8 cellular contexts compared by ENCODE assay signal in the genomic region with DNA sequence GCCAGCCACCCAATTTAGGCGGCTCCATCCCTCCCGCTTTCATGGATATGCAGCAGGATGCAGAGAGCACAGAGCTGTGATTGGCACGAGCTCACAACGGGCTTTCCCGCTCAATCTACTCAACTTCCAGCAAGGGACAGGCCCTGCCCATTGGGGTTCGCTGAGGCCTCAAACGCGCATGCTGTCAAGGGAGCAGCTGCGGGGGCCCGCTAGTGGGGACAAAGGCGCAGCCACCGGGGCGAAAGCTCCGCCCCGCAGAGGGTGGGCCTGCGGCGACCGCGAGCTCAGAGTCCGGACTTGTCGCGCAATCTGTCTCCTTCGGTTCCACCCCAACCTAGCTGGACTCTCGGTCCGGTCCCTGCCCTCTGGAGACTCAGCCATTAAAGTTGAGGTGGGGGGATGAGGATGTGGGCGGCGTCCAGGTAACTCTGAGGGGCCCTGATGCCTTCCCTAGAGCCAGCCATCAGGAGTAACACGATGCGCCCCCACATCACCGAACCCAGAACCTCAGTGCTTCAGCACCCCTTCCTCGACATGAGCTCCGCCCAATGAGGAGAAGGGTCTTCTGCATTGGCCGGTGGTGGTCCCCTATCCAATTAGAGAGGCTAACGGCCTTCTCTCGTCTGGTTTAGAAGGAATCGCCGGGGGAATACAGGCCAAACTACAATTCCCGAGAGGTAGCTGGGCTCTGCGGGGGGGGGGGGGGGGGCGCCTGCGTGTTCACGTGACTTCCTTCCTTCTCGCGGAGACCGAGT. TPM values are rescaled to one million over a fixed set of nuclear protein-coding genes. Genes with fewer than 3 reads are reported as not detected.
DNase-seq lines count a peak whose midpoint lies in the region; ATAC-seq and TF ChIP-seq lines count a peak whose summit lies in the region.

No MANE protein-coding gene starts in this region.

- WGBS in prostate gland = 0% methylated on average over 23 of the region's 45 CpGs

- H3K4me1 ChIP-seq in right atrium auricular region (peaks cover 0 to 61% of the 10 kb centered on the region in 2 donors), prostate gland (replicated peaks) (peaks cover 6% of the 10 kb centered on the region), uterus (peaks cover 7 to 12% of the 10 kb centered on the region in 2 donors)

- H3K27me3 ChIP-seq in right atrium auricular region (no peaks in the 10 kb centered on the region), prostate gland (replicated peaks; ENCODE audit: insufficient read depth) (no peaks in the 10 kb centered on the region), uterus (no peaks in the 10 kb centered on the region)

- TF ChIP-seq CTCF in GM10248 (IDR thresholded peaks at IDR 0.05; ENCODE audit: control extremely low read depth, extremely low read depth, low read depth, missing control alignments) = peak; percentile 36
- peak; percentile 10 for TF ChIP-seq CTCF in NB4 (IDR thresholded peaks at IDR 0.05; ENCODE audit: low read depth, low read length)
- peak in 1 of 2 donors; percentile 37 for TF ChIP-seq CTCF in right atrium auricular region (IDR thresholded peaks at IDR 0.05)
- TF ChIP-seq CTCF in prostate gland (IDR thresholded peaks at IDR 0.05) = peak in 2 of 4 experiments; percentile 22 to 41
- peak in 2 of 4 experiments; percentile 20 to 27 for TF ChIP-seq CTCF in uterus (IDR thresholded peaks at IDR 0.05)

- H3K9me3 ChIP-seq in right atrium auricular region (no peaks in the 10 kb centered on the region), prostate gland (no peaks in the 10 kb centered on the region), uterus (no peaks in the 10 kb centered on the region)

- CTCF ChIA-PET in GM10248 (lab: Yijun Ruan, JAX) = interaction anchor here (0.7 to 4.9 kb wide), 20 partner anchors 10 to 537 kb away, joined by 3 to 32 read pairs (median 5); no protein-coding TSS in a partner anchor
- CTCF ChIA-PET in HEK293T (lab: Yijun Ruan, JAX) = interaction anchor here (0.7 to 1.6 kb wide), 3 partner anchors 9 to 145 kb away, joined by 3 to 8 read pairs (median 3); no protein-coding TSS in a partner anchor
- CTCF ChIA-PET in T-cell (lab: Charles Lee) = interaction anchor here (0.5 to 2.9 kb wide), 25 partner anchors 9 to 1495 kb away, joined by 3 to 18 read pairs (median 4); a partner anchor contains a TSS

- peak overlapping the region; percentile 74 for H3K4me3 ChIP-seq in NB4 (ENCODE audit: low read depth, low read length)
- H3K4me3 ChIP-seq in right atrium auricular region = peak overlapping the region; percentile 58 to 93
- peak overlapping the region; percentile 81 to 92 for H3K4me3 ChIP-seq in prostate gland
- peak overlapping the region; percentile 47 to 68 for H3K4me3 ChIP-seq in uterus

- DNase-seq in GM10248 (ENCODE audit: extremely low spot score) = peak; percentile 91
- peak; percentile 66 for DNase-seq in HEK293T (ENCODE audit: extremely low spot score)
- DNase-seq in NB4 (ENCODE audit: low read depth) = peak; percentile 98
- peak; percentile 57 to 85 (median 75) for DNase-seq in T-cell
- DNase-seq in amniotic epithelial cell (ENCODE audit: low read depth) = peak; percentile 30
- peak; percentile 94 for DNase-seq in right atrium auricular region (ENCODE audit: low spot score)
- peak; percentile 81 for DNase-seq in prostate gland (ENCODE audit: low spot score)
- peak; percentile 86 to 88 for DNase-seq in uterus

- H3K36me3 ChIP-seq in right atrium auricular region = no peaks in the 10 kb centered on the region
- H3K36me3 ChIP-seq in prostate gland = no peaks in the 10 kb centered on the region
- no peaks in the 10 kb centered on the region for H3K36me3 ChIP-seq in uterus

- H3K27ac ChIP-seq in right atrium auricular region (peak overlapping the region; percentile 98 to 99), prostate gland (peak overlapping the region; percentile 95), uterus (peak overlapping the region; percentile 96 to 99)

- H3K9me3 Mint-ChIP-seq in T-cell = no peaks in the 10 kb centered on the region

- TF ChIP-seq POLR2A in NB4 (IDR thresholded peaks at IDR 0.05; ENCODE audit: extremely low read depth, insufficient read length) (peak; percentile 86), prostate gland (IDR thresholded peaks at IDR 0.05) (peak; percentile 54), uterus (IDR thresholded peaks at IDR 0.05) (peak; percentile 23 to 51)

- no peaks in the 10 kb centered on the region for H3K36me3 Mint-ChIP-seq in T-cell

- peak overlapping the region; percentile 93 to 97 for H3K27ac Mint-ChIP-seq in T-cell

- no peaks in the 10 kb centered on the region for H3K27me3 Mint-ChIP-seq in T-cell

- H3K4me1 Mint-ChIP-seq in T-cell = peaks cover 66 to 72% (median 72%) of the 10 kb centered on the region in 3 donors

- peak overlapping the region; percentile 83 to 87 (median 85) for H3K4me3 Mint-ChIP-seq in T-cell

- POLR2A ChIA-PET in GM10248 (lab: Yijun Ruan, JAX) = interaction anchor here (0.6 to 1.4 kb wide), 8 partner anchors 8 to 1067 kb away, joined by 3 to 10 read pairs (median 4); a partner anchor contains a TSS
- POLR2A ChIA-PET in HEK293T (lab: Yijun Ruan, JAX) = interaction anchor here (0.6 to 3.8 kb wide), 21 partner anchors 9 to 241 kb away, joined by 3 to 27 read pairs (median 4); a partner anchor contains a TSS
- POLR2A ChIA-PET in T-cell (lab: Charles Lee) = interaction anchor here (0.5 to 1.2 kb wide), 11 partner anchors 10 to 259 kb away, joined by 3 to 14 read pairs (median 4); no protein-coding TSS in a partner anchor

- peak; percentile 56 to 61 (median 59) for ATAC-seq in T-cell (replicated peaks in 1 of 4)

- intact Hi-C loops in prostate gland (cut with DNase I) = loop anchor here (2.0 kb wide), 1 partner anchor 144 kb away; no protein-coding TSS in a partner anchor
- intact Hi-C loops in uterus (cut with DNase I; ENCODE audit: low total_unique reads) = no loop called here

TF ChIP-seq in HEK293T, 16 proteins besides CTCF, POLR2A, EP300 and RAD21:
- TF ChIP-seq, protein P1, sequence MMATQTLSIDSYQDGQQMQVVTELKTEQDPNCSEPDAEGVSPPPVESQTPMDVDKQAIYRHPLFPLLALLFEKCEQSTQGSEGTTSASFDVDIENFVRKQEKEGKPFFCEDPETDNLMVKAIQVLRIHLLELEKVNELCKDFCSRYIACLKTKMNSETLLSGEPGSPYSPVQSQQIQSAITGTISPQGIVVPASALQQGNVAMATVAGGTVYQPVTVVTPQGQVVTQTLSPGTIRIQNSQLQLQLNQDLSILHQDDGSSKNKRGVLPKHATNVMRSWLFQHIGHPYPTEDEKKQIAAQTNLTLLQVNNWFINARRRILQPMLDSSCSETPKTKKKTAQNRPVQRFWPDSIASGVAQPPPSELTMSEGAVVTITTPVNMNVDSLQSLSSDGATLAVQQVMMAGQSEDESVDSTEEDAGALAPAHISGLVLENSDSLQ (IDR thresholded peaks at IDR 0.05) = peak; percentile 61
- TF ChIP-seq L3MBTL2 (conservative IDR thresholded peaks at IDR 0.05) (peak; percentile 86), FOXM1 (IDR thresholded peaks at IDR 0.05; ENCODE audit: borderline replicate concordance) (peak; percentile 45; the same call in 1 of the 2 replicates), TARDBP (IDR thresholded peaks at IDR 0.05) (no peak), ZNF384 (IDR thresholded peaks at IDR 0.05) (no peak)

RNA-seq across cellular contexts. Expression of a gene that starts 0.5 kb away (rescaled TPM):
- total RNA-seq in T-cell = 100 to 1,000 TPM; 111 to 144 (median 116) TPM
- total RNA-seq in right atrium auricular region = 10 to 100 TPM; 24.5 to 45.0 TPM
- total RNA-seq in prostate gland = 10 to 100 TPM; 36.6 to 84.1 TPM
- 10 to 100 TPM; 22.6 to 74.0 (median 48.4) TPM for total RNA-seq in uterus

Comparison
In these comparisons a context has a peak if more than half of its experiments do, and no peak if none do; other contexts are left out.
1. Peak in every context shown above with its lines: DNase-seq, ATAC-seq, H3K4me3 ChIP-seq and H3K27ac ChIP-seq.
2. DNase-seq: peak in every context shown above with its lines; median percentile 98 in NB4; 94 in right atrium auricular region; 91 in GM10248; 87 in uterus; 81 in prostate gland; 75 in T-cell; 66 in HEK293T; 30 in amniotic epithelial cell.